Comparison of ENCODE assay signal across 12 cellular contexts in the genomic region with DNA sequence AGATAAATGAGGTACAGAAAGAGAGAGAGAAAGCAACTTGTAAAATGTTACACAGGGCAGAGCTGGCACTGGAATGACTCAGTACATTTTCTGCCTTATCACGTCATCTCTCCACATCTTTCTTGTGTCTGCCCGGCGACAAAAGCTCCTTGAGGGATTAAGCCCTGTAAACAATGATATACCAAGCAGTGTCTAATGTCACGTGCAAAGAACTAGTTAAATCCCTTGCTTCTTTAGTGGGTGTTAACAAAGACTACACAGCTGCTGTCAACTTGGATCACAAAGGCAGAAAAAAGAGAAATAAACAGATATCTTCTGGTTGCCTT. TPM values are rescaled to one million over a fixed set of nuclear protein-coding genes. Genes with fewer than 3 reads are reported as not detected.
DNase-seq lines count a peak whose midpoint lies in the region; ATAC-seq, FAIRE-seq and TF ChIP-seq lines count a peak whose summit lies in the region.
"Had no signal": no experiment of that assay in that cellular context is flagged by ENCODE, and none has a peak within 500 bp of the region (broad histone marks: within the 10 kb centered on the region; RNA-seq: fewer than 3 reads in every experiment).

No MANE protein-coding gene starts in this region.

- intact Hi-C loops in esophagus squamous epithelium (cut with DNase I), result no loop called here

- H3K4me1 Mint-ChIP-seq in activated T-cell treated with anti-CD3 and anti-CD28 coated beads, Interleukin-2, amount 50 U/mL, for 72 hours (ENCODE audit: low read depth), result peaks cover 64% of the 10 kb centered on the region
- H3K4me1 Mint-ChIP-seq: activated naive CD8-positive, alpha-beta T cell treated with anti-CD3 and anti-CD28 coated beads, Interleukin-2, amount 10 ng/mL, durations not matched to agents 7 days and 5 days had no signal

- no peak for FAIRE-seq in bronchial epithelial cell (lab: Jason Lieb, UNC)
- FAIRE-seq: islet of Langerhans had no signal

- in situ Hi-C loops in G401 (cut with HindIII; ENCODE audit: low sequenced_read_pairs), result no loop called here

- peak overlapping the region; percentile 14 for H3K27ac Mint-ChIP-seq in activated T-cell treated with anti-CD3 and anti-CD28 coated beads, Interleukin-2, amount 50 U/mL, for 72 hours
- H3K27ac Mint-ChIP-seq: activated naive CD8-positive, alpha-beta T cell treated with anti-CD3 and anti-CD28 coated beads, Interleukin-2, amount 10 ng/mL, durations not matched to agents 7 days and 5 days had no signal

- peaks cover 32% of the 10 kb centered on the region for H3K27me3 Mint-ChIP-seq in activated T-cell treated with anti-CD3 and anti-CD28 coated beads, Interleukin-2, amount 50 U/mL, for 72 hours (ENCODE audit: low read depth)

- H3K9me3 ChIP-seq in skeletal muscle satellite cell (replicated peaks; ENCODE audit: low read length) (no peaks in the 10 kb centered on the region), esophagus squamous epithelium (no peaks in the 10 kb centered on the region)

- H3K4me2 ChIP-seq in skeletal muscle satellite cell (ENCODE audit: low read length), result peak overlapping the region; percentile 23

- TF ChIP-seq CTCF in bronchial epithelial cell (IDR thresholded peaks at IDR 0.05; ENCODE audit: insufficient read depth, low read length, severe bottlenecking), result no peak
- TF ChIP-seq CTCF in esophagus squamous epithelium (IDR thresholded peaks at IDR 0.05), result no peak

- peak overlapping the region; percentile 59 to 71 for H3K4me3 Mint-ChIP-seq in activated T-cell treated with anti-CD3 and anti-CD28 coated beads, Interleukin-2, amount 50 U/mL, for 72 hours
- H3K4me3 Mint-ChIP-seq: activated naive CD8-positive, alpha-beta T cell treated with anti-CD3 and anti-CD28 coated beads, Interleukin-2, amount 10 ng/mL, durations not matched to agents 7 days and 5 days had no signal

- H3K27me3 ChIP-seq in bronchial epithelial cell (ENCODE audit: control insufficient read depth, insufficient read depth, low read length) (no peaks in the 10 kb centered on the region), skeletal muscle satellite cell (ENCODE audit: control insufficient read depth, insufficient read depth, low read length) (no peaks in the 10 kb centered on the region), esophagus squamous epithelium (no peaks in the 10 kb centered on the region)

- H3K36me3 ChIP-seq in bronchial epithelial cell (ENCODE audit: control insufficient read depth, insufficient read depth, low read length), result peaks cover 4% of the 10 kb centered on the region
- no peaks in the 10 kb centered on the region for H3K36me3 ChIP-seq in skeletal muscle satellite cell (ENCODE audit: insufficient read depth, low read length)
- H3K36me3 ChIP-seq in esophagus squamous epithelium, result no peaks in the 10 kb centered on the region

- no peak for TF ChIP-seq POLR2A in esophagus squamous epithelium (IDR thresholded peaks at IDR 0.05)

- DNase-seq in activated T-cell treated with anti-CD3 and anti-CD28 coated beads, Interleukin-2, amount 50 U/mL, for 72 hours, result peak; percentile 16 to 29
- DNase-seq in activated T-cell treated with anti-CD3 and anti-CD28 coated beads, Interleukin-2, amount 50 U/mL, for 48 hours, result no peak
- DNase-seq in M059J (ENCODE audit: low read depth) (peak; percentile 75), bronchial epithelial cell (ENCODE audit: low read depth) (peak; percentile 80), G401 (ENCODE audit: low spot score) (no peak), esophagus squamous epithelium (lab: John Stamatoyannopoulos, UW) (no peak)
- DNase-seq: activated naive CD8-positive, alpha-beta T cell treated with anti-CD3 and anti-CD28 coated beads, Interleukin-2, amount 10 ng/mL, durations not matched to agents 7 days and 5 days; NCI-H774 had no signal

- 16 to 31% methylated on average over 4 of the region's 4 CpGs for WGBS in esophagus squamous epithelium, 2 donors

- H3K4me1 ChIP-seq in skeletal muscle satellite cell (ENCODE audit: control insufficient read depth, insufficient read depth, low read length) (peaks cover 7% of the 10 kb centered on the region), esophagus squamous epithelium (no peaks in the 10 kb centered on the region)
- H3K4me1 ChIP-seq: parathyroid adenoma had no signal

- H3K4me3 ChIP-seq in bronchial epithelial cell (ENCODE audit: low read depth, low read length), result no peak overlapping the region
- no peak overlapping the region for H3K4me3 ChIP-seq in skeletal muscle satellite cell (ENCODE audit: low read length)
- H3K4me3 ChIP-seq in esophagus squamous epithelium, result no peak overlapping the region

- peak; percentile 64 to 66 for ATAC-seq in activated T-cell treated with anti-CD3 and anti-CD28 coated beads, Interleukin-2, amount 50 U/mL, for 72 hours (replicated peaks in 1 of 2)
- ATAC-seq in GM21786 (IDR thresholded peaks at IDR 0.05; ENCODE audit: unreplicated experiment), result no peak

- no peaks in the 10 kb centered on the region for H3K36me3 Mint-ChIP-seq in activated T-cell treated with anti-CD3 and anti-CD28 coated beads, Interleukin-2, amount 50 U/mL, for 72 hours (ENCODE audit: insufficient read depth in 2 of 2)
- H3K36me3 Mint-ChIP-seq: activated naive CD8-positive, alpha-beta T cell treated with anti-CD3 and anti-CD28 coated beads, Interleukin-2, amount 10 ng/mL, durations not matched to agents 7 days and 5 days had no signal

- H3K27ac ChIP-seq in esophagus squamous epithelium, result no peak overlapping the region
- H3K27ac ChIP-seq: parathyroid adenoma had no signal

- H3K9me3 Mint-ChIP-seq in activated T-cell treated with anti-CD3 and anti-CD28 coated beads, Interleukin-2, amount 50 U/mL, for 72 hours, result no peaks in the 10 kb centered on the region
- H3K9me3 Mint-ChIP-seq: activated naive CD8-positive, alpha-beta T cell treated with anti-CD3 and anti-CD28 coated beads, Interleukin-2, amount 10 ng/mL, durations not matched to agents 7 days and 5 days had no signal

- H3K9ac ChIP-seq in skeletal muscle satellite cell (ENCODE audit: low read depth, low read length), result no peak overlapping the region
- H3K9ac ChIP-seq: parathyroid adenoma had no signal

RNA-seq across cellular contexts. Expression of a gene that starts 48.0 kb away (rescaled TPM):
- 10 to 100 TPM; 40.4 to 77.7 TPM for total RNA-seq in activated T-cell treated with anti-CD3 and anti-CD28 coated beads, Interleukin-2, amount 50 U/mL, for 72 hours
- total RNA-seq in M059J (2014; rRNA removed; shearing (Covaris generic)), result 0.07 and 0.25 TPM in 2 replicates
- total RNA-seq in bronchial epithelial cell (31.3 and 61.3 TPM in 2 replicates), esophagus squamous epithelium (10 to 100 TPM; 37.5 to 66.2 (median 62.5) TPM)
- 1.1 and 1.8 TPM in 2 replicates for total RNA-seq in skeletal muscle satellite cell (2012; rRNA removed)
- total RNA-seq in G401 (2014; rRNA removed; shearing (Covaris generic)), result 17.7 and 19.9 TPM in 2 replicates

Comparison
In these comparisons a context has a peak if more than half of its experiments do, and no peak if none do; other contexts are left out.
1. DNase-seq: peak in activated T-cell treated with anti-CD3 and anti-CD28 coated beads, Interleukin-2, amount 50 U/mL, for 72 hours (2 of 2), M059J (single experiment) and bronchial epithelial cell (single experiment); none in activated T-cell treated with anti-CD3 and anti-CD28 coated beads, Interleukin-2, amount 50 U/mL, for 48 hours (0 of 2), G401 (single experiment) and esophagus squamous epithelium (single experiment).
2. RNA of a gene that starts 48.0 kb away (total RNA-seq): 40.4 to 77.7 TPM in activated T-cell treated with anti-CD3 and anti-CD28 coated beads, Interleukin-2, amount 50 U/mL, for 72 hours, 37.5 to 66.2 TPM in esophagus squamous epithelium, 31.3 to 61.3 TPM in bronchial epithelial cell and 17.7 to 19.9 TPM in G401; 0.07 to 0.25 TPM in M059J; every median in the first group is over 10 times any median in the second.